Comparison of ENCODE assay signal across 16 cellular contexts in the genomic region with DNA sequence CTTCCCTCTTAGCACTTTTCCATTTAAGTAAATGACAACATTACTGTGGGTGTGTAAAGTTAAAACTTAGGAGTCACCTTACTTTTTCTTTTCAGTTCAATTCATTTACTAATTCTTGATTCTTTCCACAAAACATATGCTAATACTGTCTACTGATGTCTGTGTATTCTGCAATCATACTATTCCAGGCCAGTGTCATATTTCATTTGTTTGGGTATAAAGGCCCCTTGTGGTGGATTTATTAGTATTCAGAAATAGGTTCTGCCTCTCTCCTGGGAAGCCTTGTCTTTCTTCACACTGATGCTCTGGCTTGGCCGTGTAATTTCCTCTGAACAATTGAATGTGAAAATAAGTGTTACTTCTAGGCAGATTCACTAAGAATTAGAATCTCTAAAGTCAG.
A peak's percentile ranks its signal among the peaks of the same experiment; 100 is the strongest.
DNase-seq lines count a peak whose midpoint lies in the region; ATAC-seq and TF ChIP-seq lines count a peak whose summit lies in the region.
"Had no signal": no experiment of that assay in that cellular context is flagged by ENCODE, and none has a peak within 500 bp of the region (broad histone marks: within the 10 kb centered on the region; RNA-seq: fewer than 3 reads in every experiment).

No MANE protein-coding gene starts in this region.

- intact Hi-C loops in Right ventricle myocardium inferior (cut with DNase I) (no loop called here), cardiac septum (cut with DNase I) (no loop called here), OCI-LY7 (cut with micrococcal nuclease; ENCODE audit: unreplicated experiment) (no loop called here)

- TF ChIP-seq CTCF in fibroblast of mammary gland (conservative IDR thresholded peaks at IDR 0.05; ENCODE audit: control insufficient read depth, insufficient read depth, low read depth, low read length), result peak; percentile 8
- no peak for TF ChIP-seq CTCF in OCI-LY7 (conservative IDR thresholded peaks at IDR 0.05; ENCODE audit: low read length)

- H3K27ac ChIP-seq in OCI-LY7 (ENCODE audit: low read depth, low read length, poor library complexity, severe bottlenecking), result no peak overlapping the region

- no peaks in the 10 kb centered on the region for H3K9me3 ChIP-seq in OCI-LY7 (ENCODE audit: low read length)

- no peak overlapping the region for H3K4me2 ChIP-seq in OCI-LY7 (ENCODE audit: low read length)

- BruUV-seq in OCI-LY7 (replicated peaks; lab: Mats Ljungman, UMichigan), result no TSS peak

- DNase-seq in Right ventricle myocardium inferior (ENCODE audit: missing footprints) (no peak), cardiac septum (ENCODE audit: low spot score) (no peak), NCI-H748 treated with DMSO at 0.1 percent for 48 hours (lab: John Stamatoyannopoulos, UW) (peak; percentile 14), fibroblast of mammary gland (ENCODE audit: low read depth) (peak; percentile 28), skeletal muscle cell (ENCODE audit: low read depth) (peak; percentile 17), NCI-H82 (lab: John Stamatoyannopoulos, UW) (no peak), OCI-LY7 (ENCODE audit: low spot score) (no peak)
- DNase-seq: caudate nucleus; CD4-positive, alpha-beta memory T cell; EL; NCI-H2029; NCI-H774; stimulated activated CD4-positive, alpha-beta T cell treated with anti-CD3 and anti-CD28 coated beads, Interleukin-4, amount 100 ng/mL, for 4 hours; stimulated activated CD8-positive, alpha-beta memory T cell treated with anti-CD3 and anti-CD28 coated beads, Interleukin-4, amount 100 ng/mL, for 48 hours had no signal

- H3K4me3 ChIP-seq in fibroblast of mammary gland (ENCODE audit: control insufficient read depth, low read depth, low read length) (no peak overlapping the region), skeletal muscle cell (ENCODE audit: low read depth, low read length) (no peak overlapping the region), OCI-LY7 (ENCODE audit: low read depth, low read length, poor library complexity, severe bottlenecking) (no peak overlapping the region)

- ATAC-seq in Right ventricle myocardium inferior (peak; percentile 73), HG03439 (IDR thresholded peaks at IDR 0.05; ENCODE audit: unreplicated experiment) (no peak)
- ATAC-seq: activated T-helper 17 cell treated with anti-CD3 and anti-CD28 coated beads, Interleukin-2, amount 50 U/mL, for 72 hours had no signal

- CTCF ChIA-PET in OCI-LY7 (lab: Charles Lee; ENCODE audit: unreplicated experiment), result no interaction called here

- H4K20me1 ChIP-seq in OCI-LY7 (ENCODE audit: insufficient read depth, low read length), result no peaks in the 10 kb centered on the region

- H3K79me2 ChIP-seq in OCI-LY7 (ENCODE audit: insufficient read depth, low read depth, low read length), result no peaks in the 10 kb centered on the region

- H3K36me3 ChIP-seq in OCI-LY7 (ENCODE audit: insufficient read depth, low read length), result no peaks in the 10 kb centered on the region

- no peak overlapping the region for H2AFZ ChIP-seq in OCI-LY7 (ENCODE audit: low read length)

- H3K9me2 ChIP-seq in OCI-LY7 (ENCODE audit: insufficient read depth, low read length), result no peaks in the 10 kb centered on the region

- no peaks in the 10 kb centered on the region for H3K4me1 ChIP-seq in OCI-LY7 (ENCODE audit: insufficient read depth, low read length, poor library complexity, severe bottlenecking)

- POLR2A ChIA-PET in OCI-LY7 (lab: Charles Lee), result no interaction called here

Comparison
In these comparisons a context has a peak if more than half of its experiments do, and no peak if none do; other contexts are left out.
1. DNase-seq: peak in NCI-H748 treated with DMSO at 0.1 percent for 48 hours (single experiment), fibroblast of mammary gland (single experiment) and skeletal muscle cell (single experiment); none in Right ventricle myocardium inferior (single experiment), cardiac septum (single experiment), NCI-H82 (single experiment) and OCI-LY7 (single experiment).